Comparison of ENCODE assay signal across 2 cellular contexts in the genomic region with DNA sequence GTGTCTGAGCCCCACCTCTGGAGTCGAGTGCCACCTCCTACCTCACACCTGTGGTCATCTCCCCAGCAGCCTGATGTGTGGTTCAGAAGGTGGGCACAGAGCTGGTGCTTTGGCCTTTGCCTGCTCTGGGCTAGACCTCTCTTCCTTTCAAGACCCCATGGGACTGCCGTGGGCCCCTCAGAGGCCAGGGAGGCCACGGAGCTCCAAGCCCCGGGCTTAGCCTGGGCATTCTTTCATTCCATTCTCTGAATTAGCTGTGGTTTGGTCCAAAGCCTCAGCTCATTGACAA.
TF ChIP-seq lines count a peak whose summit lies in the region.

No MANE protein-coding gene starts in this region.

TF ChIP-seq in WTC11, 78 proteins besides CTCF, POLR2A, EP300 and RAD21:
- TF ChIP-seq, protein P1, sequence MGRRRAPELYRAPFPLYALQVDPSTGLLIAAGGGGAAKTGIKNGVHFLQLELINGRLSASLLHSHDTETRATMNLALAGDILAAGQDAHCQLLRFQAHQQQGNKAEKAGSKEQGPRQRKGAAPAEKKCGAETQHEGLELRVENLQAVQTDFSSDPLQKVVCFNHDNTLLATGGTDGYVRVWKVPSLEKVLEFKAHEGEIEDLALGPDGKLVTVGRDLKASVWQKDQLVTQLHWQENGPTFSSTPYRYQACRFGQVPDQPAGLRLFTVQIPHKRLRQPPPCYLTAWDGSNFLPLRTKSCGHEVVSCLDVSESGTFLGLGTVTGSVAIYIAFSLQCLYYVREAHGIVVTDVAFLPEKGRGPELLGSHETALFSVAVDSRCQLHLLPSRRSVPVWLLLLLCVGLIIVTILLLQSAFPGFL (CRISPR knock-in tag; IDR thresholded peaks at IDR 0.05; ENCODE audit: borderline replicate concordance) = no peak

TF ChIP-seq in GM12878, 131 proteins besides CTCF, POLR2A, EP300 and RAD21:
- TF ChIP-seq, protein P2, sequence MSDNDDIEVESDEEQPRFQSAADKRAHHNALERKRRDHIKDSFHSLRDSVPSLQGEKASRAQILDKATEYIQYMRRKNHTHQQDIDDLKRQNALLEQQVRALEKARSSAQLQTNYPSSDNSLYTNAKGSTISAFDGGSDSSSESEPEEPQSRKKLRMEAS (IDR thresholded peaks at IDR 0.05; ENCODE audit: low read depth, low read length) = no peak
- TF ChIP-seq MXI1 (IDR thresholded peaks at IDR 0.05; ENCODE audit: low read depth, low read length) (no peak), RCOR1 (conservative IDR thresholded peaks at IDR 0.05; ENCODE audit: low read depth, low read length) (no peak), RAD51 (IDR thresholded peaks at IDR 0.05) (no peak)
